8 cellular contexts compared by ENCODE assay signal in the genomic region with DNA sequence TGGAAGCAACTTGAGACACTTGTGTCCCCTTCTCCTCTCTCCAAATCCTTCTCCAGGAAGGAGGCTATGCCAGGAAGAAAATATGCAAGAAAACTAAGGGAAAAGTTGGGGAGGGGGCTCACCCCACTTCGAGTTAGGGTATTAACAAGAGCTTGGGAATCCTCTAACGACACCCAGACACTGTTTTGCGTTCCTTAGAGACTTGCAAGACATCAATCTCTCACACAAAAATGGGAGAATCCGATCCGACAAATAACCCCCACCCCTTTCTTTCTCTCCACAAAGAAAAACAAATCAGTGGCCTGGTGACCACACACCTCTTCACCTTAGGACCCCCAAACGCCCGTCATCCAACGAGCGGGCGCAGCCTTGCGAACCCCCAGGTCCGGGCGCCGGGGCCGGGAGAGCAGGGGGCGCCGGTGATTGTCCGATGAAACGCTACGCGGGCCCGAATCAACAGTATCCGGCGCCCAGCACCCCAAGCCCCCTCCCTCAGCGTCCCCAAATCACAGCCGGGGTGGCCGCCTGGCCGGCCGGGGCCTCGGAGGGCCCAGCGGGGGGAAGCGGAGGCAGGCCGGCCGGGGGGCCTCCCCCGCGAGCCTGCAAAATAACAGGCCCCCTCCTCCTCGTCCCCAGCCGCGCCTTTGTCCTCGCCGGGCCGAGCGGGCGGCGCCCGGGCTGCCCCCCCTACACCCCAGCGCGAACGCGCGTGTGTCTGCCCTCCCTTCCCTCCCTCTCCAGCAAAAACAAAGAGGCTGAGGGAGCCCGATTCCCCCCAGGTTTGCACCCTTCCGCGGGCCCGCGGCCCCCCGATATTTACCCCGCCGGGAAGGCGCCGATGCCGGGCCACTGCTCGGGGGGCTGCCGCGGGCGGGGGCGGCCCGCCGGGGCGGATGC. TPM values are rescaled to one million over a fixed set of nuclear protein-coding genes. Genes with fewer than 3 reads are reported as not detected.
A peak's percentile ranks its signal among the peaks of the same experiment; 100 is the strongest.
DNase-seq lines count a peak whose midpoint lies in the region; ATAC-seq and TF ChIP-seq lines count a peak whose summit lies in the region.

No MANE protein-coding gene starts in this region.

- 0% methylated on average over 21 to 28 of the region's 70 CpGs for WGBS in mesodermal cell (ENCODE audit: insufficient coverage in 2 of 2), 2 experiments

- peaks cover 24% of the 10 kb centered on the region for H3K36me3 ChIP-seq in mesodermal cell (ENCODE audit: control insufficient read depth, insufficient read depth, low read length)

- peak overlapping the region; percentile 97 for H3K27ac ChIP-seq in mesodermal cell (ENCODE audit: low read depth, low read length, severe bottlenecking)

- no peaks in the 10 kb centered on the region for H3K9me3 ChIP-seq in mesodermal cell (ENCODE audit: control insufficient read depth, low read length)

- peaks cover 59% of the 10 kb centered on the region for H3K4me1 Mint-ChIP-seq in stimulated activated memory B cell treated with anti-CD40 and anti-IgM and Interleukin-4, amounts not matched to agents 10 μg/mL and 1 μg/mL and 100 μg/mL, for 72 hours

- peak overlapping the region; percentile 92 for H3K27ac Mint-ChIP-seq in stimulated activated memory B cell treated with anti-CD40 and anti-IgM and Interleukin-4, amounts not matched to agents 10 μg/mL and 1 μg/mL and 100 μg/mL, for 72 hours

- DNase-seq in AG10803 (ENCODE audit: low read depth) (peak; percentile 68), NCI-H524 treated with DMSO at 0.1 percent for 48 hours (lab: John Stamatoyannopoulos, UW) (peak; percentile 42), epithelial cell of esophagus (ENCODE audit: low read depth) (peak; percentile 44), OCI-M2 (lab: John Stamatoyannopoulos, UW; ENCODE audit: unreplicated experiment) (no peak)
- peak; percentile 76 for DNase-seq in activated T-cell treated with anti-CD3 and anti-CD28 coated beads, Interleukin-2, amount 50 U/mL, for 1 hour

- H3K36me3 Mint-ChIP-seq in stimulated activated memory B cell treated with anti-CD40 and anti-IgM and Interleukin-4, amounts not matched to agents 10 μg/mL and 1 μg/mL and 100 μg/mL, for 72 hours, result peaks cover 12% of the 10 kb centered on the region

- H3K9me3 Mint-ChIP-seq in stimulated activated memory B cell treated with anti-CD40 and anti-IgM and Interleukin-4, amounts not matched to agents 10 μg/mL and 1 μg/mL and 100 μg/mL, for 72 hours, result no peaks in the 10 kb centered on the region

- H3K4me3 ChIP-seq in AG10803 (ENCODE audit: low read length) (peak overlapping the region; percentile 89), epithelial cell of esophagus (ENCODE audit: low read length) (peak overlapping the region; percentile 75), mesodermal cell (ENCODE audit: extremely low read depth, insufficient read depth, low read length, poor library complexity, severe bottlenecking) (peak overlapping the region; percentile 83)

- TF ChIP-seq CTCF in AG10803 (conservative IDR thresholded peaks at IDR 0.05; ENCODE audit: low read length) (no peak), epithelial cell of esophagus (IDR thresholded peaks at IDR 0.05; ENCODE audit: insufficient read depth, low read depth, low read length, missing control alignments) (no peak)

- peak overlapping the region; percentile 88 for H3K4me3 Mint-ChIP-seq in stimulated activated memory B cell treated with anti-CD40 and anti-IgM and Interleukin-4, amounts not matched to agents 10 μg/mL and 1 μg/mL and 100 μg/mL, for 72 hours

- H3K4me1 ChIP-seq in mesodermal cell (ENCODE audit: control insufficient read depth, insufficient read depth, low read length, poor library complexity, severe bottlenecking), result peaks cover 37% of the 10 kb centered on the region

- peak; percentile 44 for ATAC-seq in GM19452 (IDR thresholded peaks at IDR 0.05; ENCODE audit: unreplicated experiment)
- ATAC-seq in stimulated activated memory B cell treated with anti-CD40 and anti-IgM and Interleukin-4, amounts not matched to agents 10 μg/mL and 1 μg/mL and 100 μg/mL, for 72 hours, result peak; percentile 75

- no peaks in the 10 kb centered on the region for H3K27me3 Mint-ChIP-seq in stimulated activated memory B cell treated with anti-CD40 and anti-IgM and Interleukin-4, amounts not matched to agents 10 μg/mL and 1 μg/mL and 100 μg/mL, for 72 hours

RNA-seq across cellular contexts. Expression of gene CSNK1E, which starts 0.6 kb away (rescaled TPM):
- polyA plus RNA-seq in mesodermal cell (2013, experiment 1 of 2), result 129 TPM
- 114 TPM for polyA plus RNA-seq in mesodermal cell (2013, experiment 2 of 2)

RNA-seq across cellular contexts. Expression of gene TMEM184B, which starts 43.8 kb away (rescaled TPM):
- polyA plus RNA-seq in mesodermal cell (2013, experiment 1 of 2), result 68.7 TPM
- polyA plus RNA-seq in mesodermal cell (2013, experiment 2 of 2), result 53.5 TPM
